In the genomic region with DNA sequence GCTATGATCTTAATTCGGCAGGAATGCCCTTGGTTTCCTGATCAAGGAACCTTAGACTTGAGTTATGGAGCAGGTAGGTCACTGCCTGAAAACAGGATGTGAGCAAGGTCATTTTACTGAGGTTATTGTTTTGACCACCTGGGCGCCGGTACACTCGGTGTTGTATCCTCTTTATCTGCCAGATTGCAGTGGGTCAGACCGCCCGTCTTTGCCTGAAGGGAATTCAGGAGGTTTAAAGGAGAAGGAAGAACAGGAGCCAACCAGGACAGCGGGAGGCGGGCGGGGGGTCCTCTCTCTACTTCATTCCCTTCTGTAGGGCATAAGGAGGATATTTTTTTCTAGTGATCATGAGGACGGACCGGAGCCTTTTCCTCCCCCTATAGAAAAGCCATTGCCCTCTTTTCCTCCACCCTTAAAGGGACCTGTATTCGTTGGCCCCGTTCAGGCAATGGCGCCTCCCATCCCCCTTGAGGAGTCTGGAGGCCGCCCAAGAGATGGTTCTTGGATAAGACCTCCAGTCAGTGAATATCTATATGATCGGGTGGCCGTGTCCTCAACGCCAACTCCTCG, we compare ENCODE assay signal across 1 cellular context.
TF ChIP-seq lines count a peak whose summit lies in the region.

No MANE protein-coding gene starts in this region.

TF ChIP-seq in GM23338, 12 proteins besides CTCF, POLR2A, EP300 and RAD21:
- TF ChIP-seq JUNB (IDR thresholded peaks at IDR 0.05; ENCODE audit: unreplicated experiment) (no peak), REST (IDR thresholded peaks at IDR 0.05; ENCODE audit: unreplicated experiment) (no peak), STAT1 (IDR thresholded peaks at IDR 0.05; ENCODE audit: unreplicated experiment) (no peak), ZNF331 (CRISPR knock-in tag; IDR thresholded peaks at IDR 0.05; ENCODE audit: low read depth) (no peak), EZH2 (IDR thresholded peaks at IDR 0.05; ENCODE audit: low read depth, unreplicated experiment) (no peak), CREB1 (CRISPR knock-in tag; IDR thresholded peaks at IDR 0.05; ENCODE audit: low read depth) (no peak), POLR2AphosphoS5 (IDR thresholded peaks at IDR 0.05; ENCODE audit: low read depth) (no peak), ETS1 (IDR thresholded peaks at IDR 0.05) (no peak), NANOG (IDR thresholded peaks at IDR 0.05; ENCODE audit: borderline replicate concordance) (no peak), EZH2phosphoT487 (IDR thresholded peaks at IDR 0.05; ENCODE audit: unreplicated experiment) (no peak), ZNF114 (CRISPR knock-in tag; IDR thresholded peaks at IDR 0.05) (no peak)
- TF ChIP-seq, protein P1, sequence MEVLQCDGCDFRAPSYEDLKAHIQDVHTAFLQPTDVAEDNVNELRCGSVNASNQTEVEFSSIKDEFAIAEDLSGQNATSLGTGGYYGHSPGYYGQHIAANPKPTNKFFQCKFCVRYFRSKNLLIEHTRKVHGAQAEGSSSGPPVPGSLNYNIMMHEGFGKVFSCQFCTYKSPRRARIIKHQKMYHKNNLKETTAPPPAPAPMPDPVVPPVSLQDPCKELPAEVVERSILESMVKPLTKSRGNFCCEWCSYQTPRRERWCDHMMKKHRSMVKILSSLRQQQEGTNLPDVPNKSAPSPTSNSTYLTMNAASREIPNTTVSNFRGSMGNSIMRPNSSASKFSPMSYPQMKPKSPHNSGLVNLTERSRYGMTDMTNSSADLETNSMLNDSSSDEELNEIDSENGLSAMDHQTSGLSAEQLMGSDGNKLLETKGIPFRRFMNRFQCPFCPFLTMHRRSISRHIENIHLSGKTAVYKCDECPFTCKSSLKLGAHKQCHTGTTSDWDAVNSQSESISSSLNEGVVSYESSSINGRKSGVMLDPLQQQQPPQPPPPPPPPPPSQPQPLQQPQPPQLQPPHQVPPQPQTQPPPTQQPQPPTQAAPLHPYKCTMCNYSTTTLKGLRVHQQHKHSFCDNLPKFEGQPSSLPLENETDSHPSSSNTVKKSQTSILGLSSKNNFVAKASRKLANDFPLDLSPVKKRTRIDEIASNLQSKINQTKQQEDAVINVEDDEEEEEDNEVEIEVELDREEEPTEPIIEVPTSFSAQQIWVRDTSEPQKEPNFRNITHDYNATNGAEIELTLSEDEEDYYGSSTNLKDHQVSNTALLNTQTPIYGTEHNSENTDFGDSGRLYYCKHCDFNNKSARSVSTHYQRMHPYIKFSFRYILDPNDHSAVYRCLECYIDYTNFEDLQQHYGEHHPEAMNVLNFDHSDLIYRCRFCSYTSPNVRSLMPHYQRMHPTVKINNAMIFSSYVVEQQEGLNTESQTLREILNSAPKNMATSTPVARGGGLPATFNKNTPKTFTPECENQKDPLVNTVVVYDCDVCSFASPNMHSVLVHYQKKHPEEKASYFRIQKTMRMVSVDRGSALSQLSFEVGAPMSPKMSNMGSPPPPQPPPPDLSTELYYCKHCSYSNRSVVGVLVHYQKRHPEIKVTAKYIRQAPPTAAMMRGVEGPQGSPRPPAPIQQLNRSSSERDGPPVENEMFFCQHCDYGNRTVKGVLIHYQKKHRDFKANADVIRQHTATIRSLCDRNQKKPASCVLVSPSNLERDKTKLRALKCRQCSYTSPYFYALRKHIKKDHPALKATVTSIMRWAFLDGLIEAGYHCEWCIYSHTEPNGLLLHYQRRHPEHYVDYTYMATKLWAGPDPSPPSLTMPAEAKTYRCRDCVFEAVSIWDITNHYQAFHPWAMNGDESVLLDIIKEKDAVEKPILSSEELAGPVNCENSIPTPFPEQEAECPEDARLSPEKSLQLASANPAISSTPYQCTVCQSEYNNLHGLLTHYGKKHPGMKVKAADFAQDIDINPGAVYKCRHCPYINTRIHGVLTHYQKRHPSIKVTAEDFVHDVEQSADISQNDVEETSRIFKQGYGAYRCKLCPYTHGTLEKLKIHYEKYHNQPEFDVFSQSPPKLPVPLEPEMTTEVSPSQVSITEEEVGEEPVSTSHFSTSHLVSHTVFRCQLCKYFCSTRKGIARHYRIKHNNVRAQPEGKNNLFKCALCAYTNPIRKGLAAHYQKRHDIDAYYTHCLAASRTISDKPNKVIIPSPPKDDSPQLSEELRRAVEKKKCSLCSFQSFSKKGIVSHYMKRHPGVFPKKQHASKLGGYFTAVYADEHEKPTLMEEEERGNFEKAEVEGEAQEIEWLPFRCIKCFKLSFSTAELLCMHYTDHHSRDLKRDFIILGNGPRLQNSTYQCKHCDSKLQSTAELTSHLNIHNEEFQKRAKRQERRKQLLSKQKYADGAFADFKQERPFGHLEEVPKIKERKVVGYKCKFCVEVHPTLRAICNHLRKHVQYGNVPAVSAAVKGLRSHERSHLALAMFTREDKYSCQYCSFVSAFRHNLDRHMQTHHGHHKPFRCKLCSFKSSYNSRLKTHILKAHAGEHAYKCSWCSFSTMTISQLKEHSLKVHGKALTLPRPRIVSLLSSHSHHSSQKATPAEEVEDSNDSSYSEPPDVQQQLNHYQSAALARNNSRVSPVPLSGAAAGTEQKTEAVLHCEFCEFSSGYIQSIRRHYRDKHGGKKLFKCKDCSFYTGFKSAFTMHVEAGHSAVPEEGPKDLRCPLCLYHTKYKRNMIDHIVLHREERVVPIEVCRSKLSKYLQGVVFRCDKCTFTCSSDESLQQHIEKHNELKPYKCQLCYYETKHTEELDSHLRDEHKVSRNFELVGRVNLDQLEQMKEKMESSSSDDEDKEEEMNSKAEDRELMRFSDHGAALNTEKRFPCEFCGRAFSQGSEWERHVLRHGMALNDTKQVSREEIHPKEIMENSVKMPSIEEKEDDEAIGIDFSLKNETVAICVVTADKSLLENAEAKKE (CRISPR knock-in tag; IDR thresholded peaks at IDR 0.05), result no peak
